ENCODE assay signal across 10 cellular contexts in genomic region chr17:83189673-83190385, GRCh38.
DNase-seq lines count a peak whose midpoint lies in the region; ATAC-seq and TF ChIP-seq lines count a peak whose summit lies in the region.
"Had no signal": no experiment of that assay in that cellular context is flagged by ENCODE, and none has a peak within 500 bp of the region (broad histone marks: within the 10 kb centered on the region; RNA-seq: fewer than 3 reads in every experiment).

No MANE protein-coding gene starts in this region.

- H3K27ac Mint-ChIP-seq in IgD-negative memory B cell = peak overlapping the region in 2 of 3 donors; percentile 13 to 31
- peak overlapping the region; percentile 97 for H3K27ac Mint-ChIP-seq in osteocyte (ENCODE audit: unreplicated experiment)

- CTCF ChIA-PET in AG04450 (lab: Charles Lee) = no interaction called here

- POLR2A ChIA-PET in AG04450 (lab: Yijun Ruan, JAX) = interaction anchor here (0.5 to 1.6 kb wide), 6 partner anchors 12 to 1830 kb away, joined by 3 to 9 read pairs (median 4); no protein-coding TSS in a partner anchor

- TF ChIP-seq CTCF in AG04450 (IDR thresholded peaks at IDR 0.05; ENCODE audit: low read depth, low read length) (no peak), fibroblast of pulmonary artery (IDR thresholded peaks at IDR 0.05; ENCODE audit: low read length, missing control alignments) (no peak), osteocyte (IDR thresholded peaks at IDR 0.05) (no peak), GM20000 (IDR thresholded peaks at IDR 0.05; ENCODE audit: extremely low read depth, missing control alignments) (no peak)

- no peak for ATAC-seq in HG02623 (IDR thresholded peaks at IDR 0.05; ENCODE audit: unreplicated experiment)

- peaks cover 34% of the 10 kb centered on the region for H3K9me3 ChIP-seq in AG04450 (ENCODE audit: control insufficient read depth, insufficient read depth, low read length)

- H3K9me3 Mint-ChIP-seq in IgD-negative memory B cell (peaks cover 0 to 7% (median 4%) of the 10 kb centered on the region in 3 donors), osteocyte (ENCODE audit: unreplicated experiment) (peaks cover 10% of the 10 kb centered on the region)

- H3K27me3 Mint-ChIP-seq in IgD-negative memory B cell (peaks cover 4% of the 10 kb centered on the region), osteocyte (ENCODE audit: unreplicated experiment) (no peaks in the 10 kb centered on the region)

- peaks cover 27% of the 10 kb centered on the region for H3K27me3 ChIP-seq in AG04450 (ENCODE audit: control insufficient read depth, insufficient read depth, low read length)

- peaks cover 2% of the 10 kb centered on the region for H3K36me3 Mint-ChIP-seq in IgD-negative memory B cell
- no peaks in the 10 kb centered on the region for H3K36me3 Mint-ChIP-seq in osteocyte (ENCODE audit: unreplicated experiment)

- peak overlapping the region; percentile 52 for H3K27ac ChIP-seq in AG04450 (ENCODE audit: low read depth, low read length)

- no peak overlapping the region for H3K4me3 ChIP-seq in AG04450 (ENCODE audit: low read depth, low read length)
- H3K4me3 ChIP-seq in fibroblast of pulmonary artery (replicated peaks; ENCODE audit: low read depth, low read length) = no peak overlapping the region

- H3K4me1 Mint-ChIP-seq in IgD-negative memory B cell = peaks cover 5 to 8% (median 5%) of the 10 kb centered on the region in 3 donors
- peaks cover 60% of the 10 kb centered on the region for H3K4me1 Mint-ChIP-seq in osteocyte (ENCODE audit: unreplicated experiment)

- peak; percentile 90 for DNase-seq in AG04450 (ENCODE audit: low read depth, low spot score)
- peak; percentile 29 for DNase-seq in fibroblast of pulmonary artery (ENCODE audit: low read depth)
- peak; percentile 94 for DNase-seq in osteocyte (ENCODE audit: extremely low spot score, unreplicated experiment)
- no peak for DNase-seq in NCI-H146 (lab: John Stamatoyannopoulos, UW)
- DNase-seq in GM20000 (ENCODE audit: low spot score) = no peak
- DNase-seq in central memory CD4-positive, alpha-beta T cell = no peak
- DNase-seq: caudate nucleus had no signal

- no peak overlapping the region for H3K4me3 Mint-ChIP-seq in IgD-negative memory B cell
- H3K4me3 Mint-ChIP-seq in osteocyte (ENCODE audit: unreplicated experiment) = peak overlapping the region; percentile 10
- H3K4me3 Mint-ChIP-seq: mesothelial cell of epicardium had no signal

Comparison
In these comparisons a context has a peak if more than half of its experiments do, and no peak if none do; other contexts are left out.
1. DNase-seq: peak in AG04450 (single experiment), fibroblast of pulmonary artery (single experiment) and osteocyte (single experiment); none in NCI-H146 (single experiment), GM20000 (single experiment) and central memory CD4-positive, alpha-beta T cell (single experiment).